9 cellular contexts compared by ENCODE assay signal in genomic region chr2:26172189-26172865, GRCh38. TPM values are rescaled to one million over a fixed set of nuclear protein-coding genes. Genes with fewer than 3 reads are reported as not detected.
DNase-seq lines count a peak whose midpoint lies in the region; ATAC-seq and TF ChIP-seq lines count a peak whose summit lies in the region.
"Had no signal": no experiment of that assay in that cellular context is flagged by ENCODE, and none has a peak within 500 bp of the region (broad histone marks: within the 10 kb centered on the region; RNA-seq: fewer than 3 reads in every experiment).

No MANE protein-coding gene starts in this region.

- H3K4me2 ChIP-seq in DOHH2 (ENCODE audit: low read length), result peak overlapping the region; percentile 31; the same call in 1 of the 2 replicates
- H3K4me2 ChIP-seq in parathyroid adenoma (ENCODE audit: low read length), result peak overlapping the region; percentile 57

- no peak for TF ChIP-seq POLR2A in gastrocnemius medialis (IDR thresholded peaks at IDR 0.05)

- in situ Hi-C loops in gastrocnemius medialis (cut with MboI; ENCODE audit: low sequenced_read_pairs in 4 of 4), result no loop called here

- H3K4me3 ChIP-seq in DOHH2 (ENCODE audit: low read length) (no peak overlapping the region), ectodermal cell (ENCODE audit: insufficient read depth, low read depth, low read length) (peak overlapping the region; percentile 34), parathyroid adenoma (ENCODE audit: low read depth, low read length) (peak overlapping the region; percentile 46), gastrocnemius medialis (peak overlapping the region in 2 of 4 donors; percentile 26 to 40)

- H3K27ac ChIP-seq in DOHH2 (ENCODE audit: low read depth, low read length) (no peak overlapping the region), ectodermal cell (ENCODE audit: insufficient read depth, low read depth, low read length, poor library complexity, severe bottlenecking) (no peak overlapping the region), parathyroid adenoma (peak overlapping the region; percentile 66), gastrocnemius medialis (no peak overlapping the region)
- H3K27ac ChIP-seq: epithelial cell of prostate had no signal

- H3K79me2 ChIP-seq in DOHH2 (ENCODE audit: control insufficient read depth, low read length) (no peaks in the 10 kb centered on the region), parathyroid adenoma (peaks cover 28% of the 10 kb centered on the region)

- H3K9me3 ChIP-seq in DOHH2 (ENCODE audit: control insufficient read depth, insufficient read depth, low read length) (no peaks in the 10 kb centered on the region), ectodermal cell (ENCODE audit: control insufficient read depth, low read length) (no peaks in the 10 kb centered on the region), parathyroid adenoma (ENCODE audit: control insufficient read depth, low read length) (no peaks in the 10 kb centered on the region), gastrocnemius medialis (no peaks in the 10 kb centered on the region)

- TF ChIP-seq CTCF in DOHH2 (IDR thresholded peaks at IDR 0.05; ENCODE audit: low read depth, low read length, poor library complexity, severe bottlenecking) (no peak), parathyroid adenoma (IDR thresholded peaks at IDR 0.05) (no peak), gastrocnemius medialis (IDR thresholded peaks at IDR 0.05 in 4 of 5, conservative IDR thresholded peaks at IDR 0.05 in 1 of 5) (no peak)

- H3K27me3 ChIP-seq in DOHH2 (ENCODE audit: control insufficient read depth, low read length), result peaks cover 20% of the 10 kb centered on the region
- H3K27me3 ChIP-seq in ectodermal cell (ENCODE audit: control insufficient read depth, insufficient read depth, low read length, poor library complexity, severe bottlenecking), result peaks cover 13% of the 10 kb centered on the region
- no peaks in the 10 kb centered on the region for H3K27me3 ChIP-seq in parathyroid adenoma (ENCODE audit: control insufficient read depth, insufficient read depth, low read length)
- peaks cover 22 to 27% (median 23%) of the 10 kb centered on the region in 3 donors for H3K27me3 ChIP-seq in gastrocnemius medialis

- H3K4me1 ChIP-seq in DOHH2 (ENCODE audit: control insufficient read depth, low read length) (no peaks in the 10 kb centered on the region; the same call in 1 of the 2 replicates), ectodermal cell (ENCODE audit: control insufficient read depth, insufficient read depth, low read length) (peaks cover 17% of the 10 kb centered on the region), parathyroid adenoma (peaks cover 20% of the 10 kb centered on the region), gastrocnemius medialis (peaks cover 0 to 8% of the 10 kb centered on the region in 2 donors)

- ATAC-seq in GM18858 (IDR thresholded peaks at IDR 0.05; ENCODE audit: unreplicated experiment), result no peak
- ATAC-seq in gastrocnemius medialis, result no peak

- intact Hi-C loops in gastrocnemius medialis (cut with DNase I; ENCODE audit: low total_unique reads), result no loop called here

- 23 to 25% methylated on average over 51 to 55 of the region's 56 CpGs for WGBS in ectodermal cell, 2 experiments

- DNase-seq in LoVo (ENCODE audit: low spot score), result peak; percentile 13
- no peak for DNase-seq in kidney tubule cell (ENCODE audit: low spot score)
- no peak for DNase-seq in glomerular visceral epithelial cell (ENCODE audit: extremely low spot score)
- DNase-seq in gastrocnemius medialis, result no peak

- no peaks in the 10 kb centered on the region for H3K36me3 ChIP-seq in DOHH2 (ENCODE audit: control insufficient read depth, low read length)
- H3K36me3 ChIP-seq in ectodermal cell (ENCODE audit: control insufficient read depth, insufficient read depth, low read length), result no peaks in the 10 kb centered on the region
- no peaks in the 10 kb centered on the region for H3K36me3 ChIP-seq in parathyroid adenoma (ENCODE audit: control insufficient read depth, insufficient read depth, low read length)
- H3K36me3 ChIP-seq in gastrocnemius medialis, result no peaks in the 10 kb centered on the region

- H3F3A ChIP-seq in DOHH2 (ENCODE audit: control insufficient read depth, insufficient read depth), result no peaks in the 10 kb centered on the region

- H2AFZ ChIP-seq in parathyroid adenoma, result peak overlapping the region; percentile 86

- no peaks in the 10 kb centered on the region for H3K9me2 ChIP-seq in DOHH2 (replicated peaks; ENCODE audit: control insufficient read depth, low read length)

- H4K20me1 ChIP-seq in DOHH2 (ENCODE audit: control insufficient read depth, insufficient read depth, low read depth, low read length), result no peaks in the 10 kb centered on the region

- H3K9ac ChIP-seq in parathyroid adenoma, result no peak overlapping the region

RNA-seq across cellular contexts. Expression of gene GAREM2, which starts 0.6 kb away (rescaled TPM):
- 15.3 TPM for polyA plus RNA-seq in ectodermal cell (2013, experiment 1 of 4)
- polyA plus RNA-seq in ectodermal cell (2013, experiment 2 of 4), result 19.4 TPM
- 17.4 TPM for polyA plus RNA-seq in ectodermal cell (2013, experiment 3 of 4)
- 19.5 TPM for polyA plus RNA-seq in ectodermal cell (2013, experiment 4 of 4)
- 1 to 10 TPM in 2 of 4 donors, under 1 TPM in 2; 0.25 to 1.8 (median 0.74) TPM for total RNA-seq in gastrocnemius medialis
